In the genomic region with DNA sequence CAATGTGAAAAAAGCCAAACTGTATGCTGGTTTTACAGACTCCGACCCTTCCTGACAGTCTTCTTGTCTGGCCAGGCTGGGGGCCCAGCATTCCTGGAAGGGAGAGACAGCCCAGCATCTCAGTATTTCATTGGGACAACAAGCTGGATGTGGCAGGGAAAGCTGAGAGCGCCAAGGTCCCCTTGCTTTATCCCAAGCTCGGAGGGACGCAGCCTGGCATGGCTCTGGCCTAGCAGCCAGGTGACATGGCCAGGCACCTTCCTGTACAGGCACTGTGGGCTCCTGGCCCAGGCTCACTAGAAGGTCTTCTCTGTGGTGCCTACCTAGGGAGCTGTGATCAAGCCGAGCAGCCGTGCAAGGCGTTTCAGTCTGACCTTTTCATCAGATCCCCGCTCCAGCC, we compare ENCODE assay signal across 22 cellular contexts. TPM values are rescaled to one million over a fixed set of nuclear protein-coding genes. Genes with fewer than 3 reads are reported as not detected.
DNase-seq lines count a peak whose midpoint lies in the region; ATAC-seq, FAIRE-seq and TF ChIP-seq lines count a peak whose summit lies in the region.
"Had no signal": no experiment of that assay in that cellular context is flagged by ENCODE, and none has a peak within 500 bp of the region (broad histone marks: within the 10 kb centered on the region; RNA-seq: fewer than 3 reads in every experiment).

No MANE protein-coding gene starts in this region.

- TF ChIP-seq CTCF in A549 (IDR thresholded peaks at IDR 0.05) (no peak), H1 (IDR thresholded peaks at IDR 0.05; ENCODE audit: control extremely low read depth in 1 of 3, insufficient read depth in 1 of 3, low read depth in 1 of 3, low read length in 3 of 3) (no peak), progenitor cell of endocrine pancreas (IDR thresholded peaks at IDR 0.05; ENCODE audit: unreplicated experiment) (no peak), gastrocnemius medialis (IDR thresholded peaks at IDR 0.05 in 4 of 5, conservative IDR thresholded peaks at IDR 0.05 in 1 of 5) (no peak)

- H3K4me3 ChIP-seq in A549, result no peak overlapping the region
- no peak overlapping the region for H3K4me3 ChIP-seq in H7 (ENCODE audit: insufficient read depth, low read depth, low read length)
- no peak overlapping the region for H3K4me3 ChIP-seq in H1 (ENCODE audit: extremely low read depth in 1 of 4, insufficient read depth in 2 of 4, low read depth in 3 of 4, low read length in 4 of 4)
- no peak overlapping the region for H3K4me3 ChIP-seq in gastrocnemius medialis
- H3K4me3 ChIP-seq: BLaER1 treated with 17β-estradiol and CSF1 and Interleukin-3, amounts not matched to agents 10 nM and 100 nM had no signal

- in situ Hi-C loops in gastrocnemius medialis (cut with MboI; ENCODE audit: low sequenced_read_pairs in 4 of 4), result loop anchor here (5.0 to 25.0 kb wide), 2 partner anchors 139 to 399 kb away; no protein-coding TSS in a partner anchor

- H3K36me3 ChIP-seq in H7 (replicated peaks; ENCODE audit: control insufficient read depth, insufficient read depth, low read length) (peaks cover 39% of the 10 kb centered on the region), H1 (ENCODE audit: control insufficient read depth in 2 of 4, insufficient read depth in 4 of 4, low read length in 3 of 4) (peaks cover 11 to 32% (median 28%) of the 10 kb centered on the region in 4 experiments; a peak in 7 of 8 replicates), gastrocnemius medialis (peaks cover 0 to 49% of the 10 kb centered on the region in 2 donors)

- H3K27me3 ChIP-seq in H7 (ENCODE audit: control insufficient read depth, insufficient read depth, low read length) (no peaks in the 10 kb centered on the region), H1 (replicated peaks in 1 of 4; ENCODE audit: control insufficient read depth in 3 of 4, extremely low read depth in 1 of 4, insufficient read depth in 3 of 4, low read length in 3 of 4) (no peaks in the 10 kb centered on the region; a peak in 1 of 7 replicates), gastrocnemius medialis (no peaks in the 10 kb centered on the region)
- H3K27me3 ChIP-seq: BLaER1 treated with 17β-estradiol and CSF1 and Interleukin-3, amounts not matched to agents 10 nM and 100 nM had no signal

- no peaks in the 10 kb centered on the region for H3K79me1 ChIP-seq in H1 (ENCODE audit: low read depth, low read length)

- peaks cover 10% of the 10 kb centered on the region for H3K27me3 Mint-ChIP-seq in progenitor cell of endocrine pancreas
- H3K27me3 Mint-ChIP-seq: CD4-positive, alpha-beta memory T cell had no signal

- H3K4me2 ChIP-seq in A549 (no peak overlapping the region), H1 (ENCODE audit: insufficient read depth in 1 of 2, low read depth in 2 of 2, low read length in 2 of 2) (no peak overlapping the region)
- H3K4me2 ChIP-seq: SK-N-SH had no signal

- no peak overlapping the region for H4K91ac ChIP-seq in H1 (replicated peaks; ENCODE audit: insufficient read length, low read length)

- ATAC-seq in A549, result no peak
- ATAC-seq in gastrocnemius medialis, result no peak

- intact Hi-C loops in gastrocnemius medialis (cut with DNase I; ENCODE audit: low total_unique reads), result no loop called here

- H3K18ac ChIP-seq in H1 (ENCODE audit: extremely low read depth, low read length), result no peak overlapping the region

- no peak overlapping the region for H3K9ac ChIP-seq in H1 (replicated peaks in 1 of 4; ENCODE audit: extremely low read depth in 1 of 4, low read depth in 3 of 4, low read length in 3 of 4)
- H3K9ac ChIP-seq: BLaER1 treated with 17β-estradiol and CSF1 and Interleukin-3, amounts not matched to agents 10 nM and 100 nM; SK-N-SH had no signal

- peak overlapping the region; percentile 44; the same call in 1 of the 2 replicates for H2BK5ac ChIP-seq in H1 (ENCODE audit: low read depth, low read length)

- TF ChIP-seq EP300 in A549 (IDR thresholded peaks at IDR 0.05) (no peak), H1 (IDR thresholded peaks at IDR 0.05; ENCODE audit: borderline replicate concordance in 1 of 2, low read depth in 2 of 2, low read length in 2 of 2) (no peak)

- H4K8ac ChIP-seq in H1 (ENCODE audit: extremely low read depth, insufficient read depth, low read length), result no peak overlapping the region

- H3K23me2 ChIP-seq in H1 (ENCODE audit: low read depth, low read length), result no peaks in the 10 kb centered on the region

- TF ChIP-seq POLR2A in A549 (IDR thresholded peaks at IDR 0.05; ENCODE audit: low read length), result no peak
- no peak for TF ChIP-seq POLR2A in H1 (IDR thresholded peaks at IDR 0.05; ENCODE audit: control extremely low read depth in 1 of 2, low read depth in 2 of 2, low read length in 2 of 2)
- no peak for TF ChIP-seq POLR2A in gastrocnemius medialis (IDR thresholded peaks at IDR 0.05)

- H4K20me1 ChIP-seq in H1 (replicated peaks in 1 of 2; ENCODE audit: control insufficient read depth in 1 of 2, insufficient read depth in 2 of 2, low read length in 2 of 2), result peaks cover 1 to 2% of the 10 kb centered on the region in 2 experiments
- H4K20me1 ChIP-seq: BLaER1 treated with 17β-estradiol and CSF1 and Interleukin-3, amounts not matched to agents 10 nM and 100 nM had no signal

- DNase-seq in A549 (ENCODE audit: low read depth in 1 of 2, low spot score in 1 of 2) (no peak), H7 (peak; percentile 6), H1 (ENCODE audit: low read depth in 1 of 2, low spot score in 2 of 2) (no peak), progenitor cell of endocrine pancreas (ENCODE audit: low spot score, unreplicated experiment) (no peak), gastrocnemius medialis (no peak), SIG-M5 (lab: John Stamatoyannopoulos, UW) (no peak), nucleus accumbens (lab: John Stamatoyannopoulos, UW) (no peak)
- DNase-seq: ACHN; CD4-positive, alpha-beta memory T cell; DMS153; GOT3; NCI-H1417; NCI-H187; NCI-H446; NCI-H526; RPMI8226; SHP77 treated with DMSO at 0.1 percent for 48 hours; SK-N-SH had no signal

- H2AFZ ChIP-seq in H1 (ENCODE audit: low read length), result no peak overlapping the region

- POLR2A ChIA-PET in A549 (lab: Yijun Ruan, JAX) (interaction anchor here (0.9 to 1.2 kb wide), 2 partner anchors 9 to 116 kb away, joined by 3 to 4 read pairs; no protein-coding TSS in a partner anchor), H1 (lab: Charles Lee; ENCODE audit: partially characterized antibody) (interaction anchor here (1.0 to 1.9 kb wide), 5 partner anchors 18 to 150 kb away, joined by 3 to 4 read pairs (median 3); a partner anchor contains a TSS)

- H3K4me3 Mint-ChIP-seq in progenitor cell of endocrine pancreas (ENCODE audit: low read depth), result no peak overlapping the region
- H3K4me3 Mint-ChIP-seq: CD4-positive, alpha-beta memory T cell; IgD-negative memory B cell had no signal

- no peak overlapping the region for H2BK20ac ChIP-seq in H1 (ENCODE audit: low read length)

- no peak overlapping the region for H3K23ac ChIP-seq in H1 (ENCODE audit: insufficient read length)

- H2BK12ac ChIP-seq in H1 (ENCODE audit: low read depth, low read length), result no peak overlapping the region

- TF ChIP-seq RAD21 in A549 (conservative IDR thresholded peaks at IDR 0.05 in 1 of 2, IDR thresholded peaks at IDR 0.05 in 1 of 2) (no peak), H1 (IDR thresholded peaks at IDR 0.05 in 1 of 2, conservative IDR thresholded peaks at IDR 0.05 in 1 of 2; ENCODE audit: low read depth in 2 of 2, low read length in 2 of 2) (no peak)

- 89% methylated on average over 8 of the region's 8 CpGs for WGBS in A549 (ENCODE audit: missing lambda C conversion rate)
- 94% methylated on average over 8 of the region's 8 CpGs; no CpG with 5 or more reads in 1 of the 2 experiments for WGBS in H1 (ENCODE audit: extremely low coverage in 1 of 2, insufficient coverage in 1 of 2, insufficient read length in 1 of 2, insufficient replicate concordance in 2 of 2, low coverage in 1 of 2, low lambda C conversion rate in 2 of 2, missing lambda C conversion rate in 1 of 2), 2 experiments

- H2AK5ac ChIP-seq in H1 (ENCODE audit: low read depth, low read length), result no peak overlapping the region

- FAIRE-seq in A549 (lab: Jason Lieb, UNC) (no peak), H1 (lab: Jason Lieb, UNC) (no peak)
- FAIRE-seq: G401.6, GM12892 had no signal

- no peak overlapping the region for H2BK120ac ChIP-seq in H1 (replicated peaks; ENCODE audit: low read depth, low read length)

- no peaks in the 10 kb centered on the region for H3K79me2 ChIP-seq in H1 (ENCODE audit: control insufficient read depth in 1 of 2, insufficient read depth in 2 of 2, low read length in 2 of 2)

- no peak overlapping the region for H2BK15ac ChIP-seq in H1 (ENCODE audit: low read length)

- H3K4me1 ChIP-seq in A549 (peaks cover 28% of the 10 kb centered on the region), H1 (replicated peaks in 1 of 4; ENCODE audit: control insufficient read depth in 3 of 4, insufficient read depth in 4 of 4, low read length in 3 of 4) (no peaks in the 10 kb centered on the region; a peak in 2 of 7 replicates), gastrocnemius medialis (peaks cover 6 to 7% of the 10 kb centered on the region in 2 donors)

- H3K36me3 Mint-ChIP-seq in progenitor cell of endocrine pancreas (ENCODE audit: insufficient read depth), result peaks cover 5% of the 10 kb centered on the region
- H3K36me3 Mint-ChIP-seq: CD4-positive, alpha-beta memory T cell had no signal

- H3K27ac ChIP-seq in A549 (peak overlapping the region; percentile 0 to 66; a peak in 3 of 6 replicates), H1 (ENCODE audit: low read depth, low read length) (no peak overlapping the region), gastrocnemius medialis (peak overlapping the region in 1 of 4 donors; percentile 1)
- H3K27ac ChIP-seq: BLaER1 treated with 17β-estradiol and CSF1 and Interleukin-3, amounts not matched to agents 10 nM and 100 nM had no signal

- H3K9me3 ChIP-seq in A549, result no peaks in the 10 kb centered on the region
- no peaks in the 10 kb centered on the region for H3K9me3 ChIP-seq in H1 (ENCODE audit: insufficient read depth in 2 of 2, low read depth in 1 of 2, low read length in 1 of 2)
- H3K9me3 ChIP-seq in gastrocnemius medialis, result no peaks in the 10 kb centered on the region
- H3K9me3 ChIP-seq: BLaER1 treated with 17β-estradiol and CSF1 and Interleukin-3, amounts not matched to agents 10 nM and 100 nM; SK-N-SH had no signal

- no peak overlapping the region for H3K4ac ChIP-seq in H1 (replicated peaks; ENCODE audit: insufficient read length, low read depth, low read length)

- no peak overlapping the region for H3K14ac ChIP-seq in H1 (ENCODE audit: insufficient read length)

- H3K9me3 Mint-ChIP-seq in progenitor cell of endocrine pancreas (ENCODE audit: low read depth), result no peaks in the 10 kb centered on the region
- H3K9me3 Mint-ChIP-seq: CD4-positive, alpha-beta memory T cell; IgD-negative memory B cell had no signal

- H3K4me1 Mint-ChIP-seq in progenitor cell of endocrine pancreas (ENCODE audit: low read depth), result peaks cover 3% of the 10 kb centered on the region

- H3K27ac Mint-ChIP-seq in progenitor cell of endocrine pancreas, result peak overlapping the region; percentile 30
- H3K27ac Mint-ChIP-seq: CD4-positive, alpha-beta memory T cell; IgD-negative memory B cell had no signal

- H3K56ac ChIP-seq in H1 (replicated peaks; ENCODE audit: insufficient read length, low read depth, low read length), result no peak overlapping the region

- CTCF ChIA-PET in A549 (lab: Yijun Ruan, JAX), result interaction anchor here (0.9 to 15.7 kb wide), 8 partner anchors 7 to 155 kb away, joined by 3 to 352 read pairs (median 9); no protein-coding TSS in a partner anchor
- CTCF ChIA-PET in H1 (lab: Charles Lee; ENCODE audit: partially characterized antibody), result interaction anchor here (0.8 to 11.6 kb wide), 8 partner anchors 9 to 142 kb away, joined by 3 to 173 read pairs (median 4); no protein-coding TSS in a partner anchor

- no peak overlapping the region for H4K5ac ChIP-seq in H1 (ENCODE audit: insufficient read length, low read depth, low read length)

RNA-seq across cellular contexts. Expression of a gene that starts 33.0 kb away (rescaled TPM):
- polyA plus RNA-seq in A549 (2011; rRNA removed) (54.2 and 64.4 TPM in 2 replicates), A549 (2017; fragmentation: RNase III; extraction: RNeasy Plus Mini Kit Qiagen cat#74134 plus additional on column Dnase treatment) (53.0 to 61.8 TPM (median 53.1 TPM) in 3 replicates), H1 (2011; rRNA removed) (21.4 and 32.8 TPM in 2 replicates)
- 31.4 and 35.8 TPM in 2 replicates for polyA plus RNA-seq in A549 (2012; cell fraction: cytosol; rRNA removed)
- polyA plus RNA-seq in A549 (2012; cell fraction: nucleus; rRNA removed), result 18.6 and 34.3 TPM in 2 replicates
- 48.8 and 63.8 TPM in 2 replicates for polyA minus RNA-seq in A549 (2011; rRNA and poly(A)+ RNA removed)
- 34.8 and 48.1 TPM in 2 replicates for total RNA-seq in H7 (2014; rRNA removed; shearing (Covaris generic))
- total RNA-seq in H1 (2021; fragmentation: NEBNext Ultra II Directional; extraction: Animal tissue kit (Norgen Biotek cat#: 25700)), result 55.8 and 59.0 TPM in 2 replicates
- polyA plus RNA-seq in H1 (2011; cell fraction: cytosol; rRNA removed), result 29.2 TPM
- polyA plus RNA-seq in H1 (2011; cell fraction: nucleus; rRNA removed), result 14.2 TPM
- 40.7 to 48.2 TPM (median 46.3 TPM) in 4 replicates for polyA plus RNA-seq in H1 (2012, experiment 1 of 2)
- polyA plus RNA-seq in H1 (2012, experiment 2 of 2), result 8.8 TPM
- polyA plus RNA-seq in H1 (2013, experiment 1 of 2), result 23.5 TPM
- 22.8 TPM for polyA plus RNA-seq in H1 (2013, experiment 2 of 2)
- polyA minus RNA-seq in H1 (2011; rRNA and poly(A)+ RNA removed), result 36.1 and 46.9 TPM in 2 replicates
- polyA minus RNA-seq in H1 (2011; cell fraction: cytosol; rRNA and poly(A)+ RNA removed), result 48.1 TPM
- 31.1 TPM for polyA minus RNA-seq in H1 (2011; cell fraction: nucleus; rRNA and poly(A)+ RNA removed)
- total RNA-seq in progenitor cell of endocrine pancreas (49.0 and 50.3 TPM in 2 replicates), gastrocnemius medialis (1 to 10 TPM; 2.2 to 7.6 (median 6.2) TPM)
